In the genomic region with DNA sequence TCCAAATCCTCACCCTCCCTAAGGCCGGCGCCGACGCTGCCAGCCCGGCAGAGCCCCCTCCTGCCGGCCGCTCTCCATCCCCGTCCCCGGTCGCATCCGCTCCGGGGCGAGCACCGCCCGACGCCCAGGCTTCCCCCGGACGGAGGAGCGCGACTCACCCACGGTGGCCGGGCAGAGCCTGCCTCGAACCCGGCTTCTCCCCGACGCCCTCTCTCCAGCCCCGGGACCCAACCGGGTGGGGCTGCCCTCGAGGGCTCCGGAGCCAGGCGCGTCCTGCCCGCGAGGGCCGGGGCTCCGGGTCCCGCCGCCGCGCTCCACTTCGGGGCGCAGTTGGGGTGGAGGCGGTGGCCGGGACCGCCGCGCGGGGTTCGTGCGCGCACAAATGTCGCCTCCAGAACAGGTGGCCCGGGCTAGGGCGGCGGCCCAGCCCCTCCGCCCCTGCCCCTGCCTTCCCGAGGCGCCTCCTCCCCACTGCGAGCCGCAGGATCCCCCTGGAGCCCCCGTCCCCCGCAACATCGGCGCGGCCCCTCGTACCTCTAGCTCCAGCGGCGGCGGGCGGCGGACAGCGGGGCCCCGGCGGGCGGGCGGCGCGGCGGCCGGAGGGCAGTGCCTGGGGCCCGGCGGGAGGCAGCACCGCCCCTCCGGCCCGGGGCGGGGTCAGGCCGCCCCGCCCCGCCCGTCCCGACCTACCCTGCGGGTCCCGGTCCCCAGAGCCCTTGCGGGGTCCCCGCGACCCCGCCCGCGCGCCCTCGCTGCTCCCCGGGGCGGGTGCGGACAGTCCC, we compare ENCODE assay signal across 1 cellular context.
TF ChIP-seq lines count a peak whose summit lies in the region.

A4GALT (minus strand) TSS at position 608 of the 782 bp plus-strand sequence. CDS start 26,919 bp downstream, outside the sequence.

TF ChIP-seq in GM12878, 131 proteins besides CTCF, POLR2A, EP300 and RAD21 (continued from another document):
- TF ChIP-seq E2F8 (IDR thresholded peaks at IDR 0.05; ENCODE audit: low read depth, partially characterized antibody) (no peak), MYC (IDR thresholded peaks at IDR 0.05; ENCODE audit: insufficient read depth, insufficient read length, insufficient replicate concordance, low read length, severe bottlenecking) (peak; percentile 32), SUZ12 (IDR thresholded peaks at IDR 0.05; ENCODE audit: unreplicated experiment) (peak; percentile 94), ZSCAN29 (IDR thresholded peaks at IDR 0.05) (no peak), SUPT20H (IDR thresholded peaks at IDR 0.05; ENCODE audit: borderline replicate concordance, control insufficient read depth, low read depth, low read length) (no peak), EED (IDR thresholded peaks at IDR 0.05; ENCODE audit: low read depth) (0 out of 2 replicates have a peak, but pooled peaks have one; percentile 4), DPF2 (IDR thresholded peaks at IDR 0.05) (peak; percentile 50; the same call in 1 of the 2 replicates)
- TF ChIP-seq, protein P1, sequence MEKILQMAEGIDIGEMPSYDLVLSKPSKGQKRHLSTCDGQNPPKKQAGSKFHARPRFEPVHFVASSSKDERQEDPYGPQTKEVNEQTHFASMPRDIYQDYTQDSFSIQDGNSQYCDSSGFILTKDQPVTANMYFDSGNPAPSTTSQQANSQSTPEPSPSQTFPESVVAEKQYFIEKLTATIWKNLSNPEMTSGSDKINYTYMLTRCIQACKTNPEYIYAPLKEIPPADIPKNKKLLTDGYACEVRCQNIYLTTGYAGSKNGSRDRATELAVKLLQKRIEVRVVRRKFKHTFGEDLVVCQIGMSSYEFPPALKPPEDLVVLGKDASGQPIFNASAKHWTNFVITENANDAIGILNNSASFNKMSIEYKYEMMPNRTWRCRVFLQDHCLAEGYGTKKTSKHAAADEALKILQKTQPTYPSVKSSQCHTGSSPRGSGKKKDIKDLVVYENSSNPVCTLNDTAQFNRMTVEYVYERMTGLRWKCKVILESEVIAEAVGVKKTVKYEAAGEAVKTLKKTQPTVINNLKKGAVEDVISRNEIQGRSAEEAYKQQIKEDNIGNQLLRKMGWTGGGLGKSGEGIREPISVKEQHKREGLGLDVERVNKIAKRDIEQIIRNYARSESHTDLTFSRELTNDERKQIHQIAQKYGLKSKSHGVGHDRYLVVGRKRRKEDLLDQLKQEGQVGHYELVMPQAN (conservative IDR thresholded peaks at IDR 0.05) = 0 out of 2 replicates have a peak, but pooled peaks have one; percentile 15
